In the genomic region with DNA sequence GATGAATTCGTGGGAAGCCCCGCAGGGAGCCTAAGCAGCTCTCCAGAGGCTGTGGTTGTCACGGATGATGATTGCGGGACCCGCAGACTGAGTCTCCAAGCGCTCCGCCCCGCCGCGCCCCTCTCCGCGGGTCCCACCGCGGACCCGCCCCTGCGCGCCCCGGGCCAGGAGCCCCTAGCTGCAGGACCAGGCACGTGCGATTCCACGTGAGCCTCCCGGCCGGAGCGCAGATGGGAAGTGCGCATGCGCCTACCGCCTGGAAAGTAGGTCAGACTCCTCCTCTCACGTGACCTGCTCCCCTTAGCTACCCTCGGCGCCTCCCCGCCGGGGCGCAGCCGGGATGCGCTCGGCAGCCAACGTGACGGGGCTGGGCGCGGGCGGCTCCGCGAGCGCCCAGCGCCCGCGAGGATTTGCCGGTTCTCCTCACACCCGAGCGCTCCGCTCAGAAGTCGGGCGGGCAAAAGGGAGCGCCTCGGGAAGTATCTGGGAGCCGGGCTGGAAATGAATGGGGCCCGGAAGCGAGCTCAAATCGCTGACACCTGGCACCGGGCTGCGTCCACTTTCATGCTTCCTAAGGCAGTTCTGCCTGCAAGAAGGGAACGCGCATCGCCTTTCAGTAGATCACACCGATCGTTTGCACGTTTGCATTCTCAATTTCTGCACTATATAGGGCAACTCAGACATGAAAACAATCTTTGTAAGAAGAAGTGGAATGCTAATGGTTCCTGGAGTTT, we compare ENCODE assay signal across 8 cellular contexts. TPM values are rescaled to one million over a fixed set of nuclear protein-coding genes. Genes with fewer than 3 reads are reported as not detected.
DNase-seq lines count a peak whose midpoint lies in the region.

No MANE protein-coding gene starts in this region.

- H3K4me1 Mint-ChIP-seq in activated naive CD4-positive, alpha-beta T cell treated with anti-CD3 and anti-CD28 coated beads, Interleukin-2, amount 10 ng/mL, durations not matched to agents 7 days and 5 days, result peaks cover 18% of the 10 kb centered on the region

- peak overlapping the region; percentile 70 for H3K27ac ChIP-seq in substantia nigra (ENCODE audit: low read depth, low read length, poor library complexity, severe bottlenecking)

- H3K27ac Mint-ChIP-seq in activated naive CD4-positive, alpha-beta T cell treated with anti-CD3 and anti-CD28 coated beads, Interleukin-2, amount 10 ng/mL, durations not matched to agents 7 days and 5 days, result peak overlapping the region; percentile 77

- in situ Hi-C loops in SK-MEL-5 (cut with HindIII; ENCODE audit: low pct_unique_long_range_greater_than_20kb, low sequenced_read_pairs), result no loop called here

- H3K36me3 ChIP-seq in ES-I3 (ENCODE audit: insufficient read depth, low read length), result no peaks in the 10 kb centered on the region
- no peaks in the 10 kb centered on the region for H3K36me3 ChIP-seq in H7 (replicated peaks; ENCODE audit: control insufficient read depth, insufficient read depth, low read length)

- DNase-seq in H7 (peak; percentile 98), LoVo (ENCODE audit: low spot score) (peak; percentile 85), SK-MEL-5 (ENCODE audit: low read depth, low spot score) (peak; percentile 92), germinal center (ENCODE audit: low spot score) (peak; percentile 94), non-pigmented ciliary epithelial cell (ENCODE audit: low read depth) (peak; percentile 50), substantia nigra (lab: John Stamatoyannopoulos, UW) (peak; percentile 23 to 97 (median 90))
- peak; percentile 86 for DNase-seq in activated naive CD4-positive, alpha-beta T cell treated with anti-CD3 and anti-CD28 coated beads, Interleukin-2, amount 10 ng/mL, durations not matched to agents 7 days and 5 days

- peak overlapping the region; percentile 77 for H3K4me3 Mint-ChIP-seq in activated naive CD4-positive, alpha-beta T cell treated with anti-CD3 and anti-CD28 coated beads, Interleukin-2, amount 10 ng/mL, durations not matched to agents 7 days and 5 days

- no peaks in the 10 kb centered on the region; the same call in 1 of the 2 replicates for H3K9me3 ChIP-seq in ES-I3 (ENCODE audit: control insufficient read depth, insufficient read depth, low read length)

- peak overlapping the region; percentile 55 for H3K4me3 ChIP-seq in H7 (ENCODE audit: insufficient read depth, low read depth, low read length)

- no peaks in the 10 kb centered on the region for H3K4me1 ChIP-seq in ES-I3 (ENCODE audit: insufficient read depth, low read length)

- H3K36me3 Mint-ChIP-seq in activated naive CD4-positive, alpha-beta T cell treated with anti-CD3 and anti-CD28 coated beads, Interleukin-2, amount 10 ng/mL, durations not matched to agents 7 days and 5 days, result no peaks in the 10 kb centered on the region

- CTCF ChIA-PET in activated naive CD4-positive, alpha-beta T cell treated with anti-CD3 and anti-CD28 coated beads, Interleukin-2, amount 10 ng/mL, durations not matched to agents 7 days and 5 days (lab: Charles Lee), result interaction anchor here (0.7 to 1.8 kb wide), 6 partner anchors 9 to 372 kb away, joined by 3 to 5 read pairs (median 3); no protein-coding TSS in a partner anchor

- peaks cover 7% of the 10 kb centered on the region for H3K27me3 ChIP-seq in H7 (ENCODE audit: control insufficient read depth, insufficient read depth, low read length)

- peaks cover 31% of the 10 kb centered on the region for H3K27me3 Mint-ChIP-seq in activated naive CD4-positive, alpha-beta T cell treated with anti-CD3 and anti-CD28 coated beads, Interleukin-2, amount 10 ng/mL, durations not matched to agents 7 days and 5 days

- H3K9me3 Mint-ChIP-seq in activated naive CD4-positive, alpha-beta T cell treated with anti-CD3 and anti-CD28 coated beads, Interleukin-2, amount 10 ng/mL, durations not matched to agents 7 days and 5 days, result no peaks in the 10 kb centered on the region

- peak overlapping the region; percentile 85 for H3K9ac ChIP-seq in ES-I3 (ENCODE audit: low read depth, low read length)

RNA-seq across cellular contexts. Expression of gene HLF, which starts 26.4 kb away (rescaled TPM):
- total RNA-seq in H7 (2014; rRNA removed; shearing (Covaris generic)), result 0.22 and 0.55 TPM in 2 replicates
- total RNA-seq in SK-MEL-5 (2014; rRNA removed; shearing (Covaris generic)), result 0.24 and 1.8 TPM in 2 replicates
- 0.31 and 0.91 TPM in 2 replicates for polyA plus RNA-seq in SK-MEL-5 (2015; cell fraction: cytosol; rRNA removed)
- 0.59 and 2.1 TPM in 2 replicates for polyA plus RNA-seq in SK-MEL-5 (2015; cell fraction: nucleus; rRNA removed)

Comparison
In these comparisons a context has a peak if more than half of its experiments do, and no peak if none do; other contexts are left out.
1. Peak in every context shown above with its lines: DNase-seq, H3K4me3 ChIP-seq and H3K27ac ChIP-seq.